ENCODE assay signal across 1 cellular context in the genomic region with DNA sequence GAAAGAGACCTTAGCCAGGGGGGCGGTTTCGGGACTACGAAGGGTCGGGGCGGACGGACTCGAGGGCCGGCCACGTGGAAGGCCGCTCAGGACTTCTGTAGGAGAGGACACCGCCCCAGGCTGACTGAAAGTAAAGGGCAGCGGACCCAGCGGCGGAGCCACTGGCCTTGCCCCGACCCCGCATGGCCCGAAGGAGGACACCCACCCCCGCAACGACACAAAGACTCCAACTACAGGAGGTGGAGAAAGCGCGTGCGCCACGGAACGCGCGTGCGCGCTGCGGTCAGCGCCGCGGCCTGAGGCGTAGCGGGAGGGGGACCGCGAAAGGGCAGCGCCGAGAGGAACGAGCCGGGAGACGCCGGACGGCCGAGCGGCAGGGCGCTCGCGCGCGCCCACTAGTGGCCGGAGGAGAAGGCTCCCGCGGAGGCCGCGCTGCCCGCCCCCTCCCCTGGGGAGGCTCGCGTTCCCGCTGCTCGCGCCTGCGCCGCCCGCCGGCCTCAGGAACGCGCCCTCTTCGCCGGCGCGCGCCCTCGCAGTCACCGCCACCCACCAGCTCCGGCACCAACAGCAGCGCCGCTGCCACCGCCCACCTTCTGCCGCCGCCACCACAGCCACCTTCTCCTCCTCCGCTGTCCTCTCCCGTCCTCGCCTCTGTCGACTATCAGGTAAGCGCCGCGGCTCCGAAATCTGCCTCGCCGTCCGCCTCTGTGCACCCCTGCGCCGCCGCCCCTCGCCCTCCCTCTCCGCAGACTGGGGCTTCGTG.
TF ChIP-seq lines count a peak whose summit lies in the region.

Gene MAPT (plus strand): TSS at position 533 of the 763 bp plus-strand sequence. CDS start 67,784 bp downstream, outside the sequence.

TF ChIP-seq in SK-N-SH, 30 proteins besides CTCF, POLR2A, EP300 and RAD21 (continued from another document):
- TF ChIP-seq EZH2phosphoT487 (IDR thresholded peaks at IDR 0.05; ENCODE audit: borderline replicate concordance, low read depth) (no peak), JUND (IDR thresholded peaks at IDR 0.05) (no peak), NFIC (IDR thresholded peaks at IDR 0.05; ENCODE audit: borderline replicate concordance) (no peak), TEAD4 (IDR thresholded peaks at IDR 0.05; ENCODE audit: borderline replicate concordance, insufficient read depth) (no peak), ELF1 (IDR thresholded peaks at IDR 0.05) (no peak), ZBTB33 (IDR thresholded peaks at IDR 0.05; ENCODE audit: borderline replicate concordance, low read depth) (no peak), RXRA (IDR thresholded peaks at IDR 0.05; ENCODE audit: borderline replicate concordance, low read depth) (no peak), NRF1 (IDR thresholded peaks at IDR 0.05; ENCODE audit: low read depth, low read length) (peak; percentile 78), SIN3A (IDR thresholded peaks at IDR 0.05; ENCODE audit: borderline replicate concordance, low read depth, low read length) (no peak), SMC3 (IDR thresholded peaks at IDR 0.05; ENCODE audit: low read depth, low read length) (peak; percentile 43; the same call in 1 of the 2 replicates), RCOR1 (IDR thresholded peaks at IDR 0.05; ENCODE audit: low read length) (peak; percentile 85), PBX3 (IDR thresholded peaks at IDR 0.05) (no peak), POLR2AphosphoS5 (IDR thresholded peaks at IDR 0.05; ENCODE audit: low read depth, low read length) (peak; percentile 62; the same call in 1 of the 2 replicates), TAF1 (IDR thresholded peaks at IDR 0.05; ENCODE audit: borderline replicate concordance, low read depth, low read length) (peak; percentile 47), FOSL2 (IDR thresholded peaks at IDR 0.05; ENCODE audit: borderline replicate concordance, low read depth) (no peak), FOXJ3 (CRISPR knock-in tag; IDR thresholded peaks at IDR 0.05) (no peak), IRF3 (IDR thresholded peaks at IDR 0.05; ENCODE audit: low read depth, low read length) (no peak), GABPA (IDR thresholded peaks at IDR 0.05; ENCODE audit: low read depth) (0 out of 2 replicates have a peak, but pooled peaks have one; percentile 26), FOXM1 (IDR thresholded peaks at IDR 0.05; ENCODE audit: low read depth) (no peak), CHD2 (IDR thresholded peaks at IDR 0.05; ENCODE audit: low read length, partially characterized antibody) (peak; percentile 83), TCF12 (IDR thresholded peaks at IDR 0.05) (no peak), MEF2A (IDR thresholded peaks at IDR 0.05; ENCODE audit: borderline replicate concordance, low read depth) (no peak), MXI1 (IDR thresholded peaks at IDR 0.05; ENCODE audit: low read depth, low read length) (peak; percentile 72; the same call in 1 of the 2 replicates), RFX5 (IDR thresholded peaks at IDR 0.05; ENCODE audit: low read length) (no peak; the same call in 1 of the 2 replicates)
- TF ChIP-seq, protein P1, sequence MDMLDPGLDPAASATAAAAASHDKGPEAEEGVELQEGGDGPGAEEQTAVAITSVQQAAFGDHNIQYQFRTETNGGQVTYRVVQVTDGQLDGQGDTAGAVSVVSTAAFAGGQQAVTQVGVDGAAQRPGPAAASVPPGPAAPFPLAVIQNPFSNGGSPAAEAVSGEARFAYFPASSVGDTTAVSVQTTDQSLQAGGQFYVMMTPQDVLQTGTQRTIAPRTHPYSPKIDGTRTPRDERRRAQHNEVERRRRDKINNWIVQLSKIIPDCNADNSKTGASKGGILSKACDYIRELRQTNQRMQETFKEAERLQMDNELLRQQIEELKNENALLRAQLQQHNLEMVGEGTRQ (IDR thresholded peaks at IDR 0.05; ENCODE audit: borderline replicate concordance, low read depth, low read length) = no peak
- TF ChIP-seq, protein P2, sequence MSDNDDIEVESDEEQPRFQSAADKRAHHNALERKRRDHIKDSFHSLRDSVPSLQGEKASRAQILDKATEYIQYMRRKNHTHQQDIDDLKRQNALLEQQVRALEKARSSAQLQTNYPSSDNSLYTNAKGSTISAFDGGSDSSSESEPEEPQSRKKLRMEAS (IDR thresholded peaks at IDR 0.05; ENCODE audit: low read depth) = peak; percentile 81; the same call in 1 of the 2 replicates
- TF ChIP-seq, protein P3, sequence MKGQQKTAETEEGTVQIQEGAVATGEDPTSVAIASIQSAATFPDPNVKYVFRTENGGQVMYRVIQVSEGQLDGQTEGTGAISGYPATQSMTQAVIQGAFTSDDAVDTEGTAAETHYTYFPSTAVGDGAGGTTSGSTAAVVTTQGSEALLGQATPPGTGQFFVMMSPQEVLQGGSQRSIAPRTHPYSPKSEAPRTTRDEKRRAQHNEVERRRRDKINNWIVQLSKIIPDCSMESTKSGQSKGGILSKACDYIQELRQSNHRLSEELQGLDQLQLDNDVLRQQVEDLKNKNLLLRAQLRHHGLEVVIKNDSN (IDR thresholded peaks at IDR 0.05; ENCODE audit: borderline replicate concordance, low read depth) = no peak
TF ChIP-seq in SK-N-SH: peak in this region for 10.
